23 cellular contexts compared by ENCODE assay signal in the genomic region with DNA sequence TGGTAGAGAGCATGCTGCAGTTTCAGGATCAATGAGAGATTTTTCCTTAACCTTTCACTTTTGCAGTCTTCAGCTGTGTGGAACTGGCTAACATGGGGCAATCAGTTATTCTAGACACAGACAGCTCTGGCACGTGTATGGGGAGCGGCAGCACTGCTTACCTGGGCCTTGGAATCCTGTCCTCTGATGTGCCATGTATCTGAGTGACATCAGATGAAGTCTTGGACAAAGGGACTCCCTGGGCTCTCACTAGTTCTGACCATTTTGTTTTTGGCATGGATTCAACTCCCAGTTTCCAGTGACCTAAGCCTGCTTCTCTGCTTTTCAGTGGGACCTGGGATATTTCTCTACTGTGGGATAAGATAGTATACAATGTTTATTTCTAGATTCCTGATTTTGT. TPM values are rescaled to one million over a fixed set of nuclear protein-coding genes. Genes with fewer than 3 reads are reported as not detected.
DNase-seq lines count a peak whose midpoint lies in the region; ATAC-seq and TF ChIP-seq lines count a peak whose summit lies in the region.
"Had no signal": no experiment of that assay in that cellular context is flagged by ENCODE, and none has a peak within 500 bp of the region (broad histone marks: within the 10 kb centered on the region; RNA-seq: fewer than 3 reads in every experiment).

No MANE protein-coding gene starts in this region.

- H3K4me1 ChIP-seq in CD4-positive, CD25-positive, alpha-beta regulatory T cell (ENCODE audit: control insufficient read depth, insufficient read depth, low read length, poor library complexity, severe bottlenecking), result no peaks in the 10 kb centered on the region
- peaks cover 0 to 25% of the 10 kb centered on the region in 2 experiments; a peak in 2 of 4 replicates for H3K4me1 ChIP-seq in SK-N-SH (ENCODE audit: control insufficient read depth in 1 of 2, insufficient read depth in 2 of 2, low read depth in 1 of 2, low read length in 1 of 2)
- H3K4me1 ChIP-seq: Caco-2 had no signal

- peak overlapping the region in 2 of 3 donors; percentile 53 to 75 for H3K27ac Mint-ChIP-seq in CD4-positive, CD25-positive, alpha-beta regulatory T cell
- H3K27ac Mint-ChIP-seq in immature natural killer cell, result peak overlapping the region in 4 of 6 donors; percentile 5 to 14 (median 8)
- H3K27ac Mint-ChIP-seq: H9, HFFc6 had no signal

- no peaks in the 10 kb centered on the region for H3K27me3 Mint-ChIP-seq in CD4-positive, CD25-positive, alpha-beta regulatory T cell
- peaks cover 0 to 3% (median 2%) of the 10 kb centered on the region in 3 donors for H3K27me3 Mint-ChIP-seq in immature natural killer cell (ENCODE audit: low read depth in 3 of 3)
- H3K27me3 Mint-ChIP-seq: CD4-positive, alpha-beta memory T cell had no signal

- no peak for TF ChIP-seq POLR2A in GM18505 (IDR thresholded peaks at IDR 0.05; ENCODE audit: borderline replicate concordance, extremely low read depth, insufficient read depth, insufficient read length)

- no peaks in the 10 kb centered on the region for H3K79me2 ChIP-seq in SK-N-SH (ENCODE audit: insufficient read depth)

- peaks cover 0 to 16% (median 6%) of the 10 kb centered on the region in 4 donors for H3K4me1 Mint-ChIP-seq in CD4-positive, CD25-positive, alpha-beta regulatory T cell
- peaks cover 0 to 8% of the 10 kb centered on the region in 2 donors for H3K4me1 Mint-ChIP-seq in immature natural killer cell

- TF ChIP-seq CTCF in SK-N-SH (IDR thresholded peaks at IDR 0.05), result no peak

- no peak for ATAC-seq in CD4-positive, CD25-positive, alpha-beta regulatory T cell (ENCODE audit: low read depth in 2 of 2)
- no peak for ATAC-seq in GM18505 (IDR thresholded peaks at IDR 0.05; ENCODE audit: unreplicated experiment)

- peaks cover 35% of the 10 kb centered on the region for H3K36me3 Mint-ChIP-seq in CD4-positive, CD25-positive, alpha-beta regulatory T cell
- H3K36me3 Mint-ChIP-seq in immature natural killer cell, result peaks cover 14 to 18% (median 14%) of the 10 kb centered on the region in 3 donors

- H3K4me3 Mint-ChIP-seq in CD4-positive, CD25-positive, alpha-beta regulatory T cell, result no peak overlapping the region
- no peak overlapping the region for H3K4me3 Mint-ChIP-seq in immature natural killer cell
- H3K4me3 Mint-ChIP-seq: CD4-positive, alpha-beta memory T cell; H9; HFFc6 had no signal

- no peaks in the 10 kb centered on the region for H3K9me3 Mint-ChIP-seq in CD4-positive, CD25-positive, alpha-beta regulatory T cell
- no peaks in the 10 kb centered on the region for H3K9me3 Mint-ChIP-seq in immature natural killer cell

- no peak overlapping the region for H3K4me3 ChIP-seq in CD4-positive, CD25-positive, alpha-beta regulatory T cell (ENCODE audit: low read depth, low read length)
- no peak overlapping the region for H3K4me3 ChIP-seq in SK-N-SH (ENCODE audit: low read depth in 2 of 2, low read length in 1 of 2)
- H3K4me3 ChIP-seq: GM23248, PC-9 had no signal

- no peaks in the 10 kb centered on the region; the same call in 1 of the 2 replicates for H4K20me1 ChIP-seq in SK-N-SH (ENCODE audit: insufficient read depth)

- H3K9me3 ChIP-seq in CD4-positive, CD25-positive, alpha-beta regulatory T cell (ENCODE audit: control insufficient read depth in 2 of 2, low read length in 2 of 2), result no peaks in the 10 kb centered on the region
- H3K9me3 ChIP-seq in SK-N-SH, result no peaks in the 10 kb centered on the region
- H3K9me3 ChIP-seq: Caco-2 had no signal

- no peak for TF ChIP-seq RAD21 in SK-N-SH (IDR thresholded peaks at IDR 0.05; ENCODE audit: low read length)

- 94% methylated on average over 2 of the region's 2 CpGs for WGBS in SK-N-SH (ENCODE audit: low lambda C conversion rate)

- no peaks in the 10 kb centered on the region for H3F3A ChIP-seq in SK-N-SH (replicated peaks; ENCODE audit: insufficient read depth)

- no peaks in the 10 kb centered on the region for H3K9me2 ChIP-seq in SK-N-SH

- H3K27me3 ChIP-seq in CD4-positive, CD25-positive, alpha-beta regulatory T cell (ENCODE audit: control insufficient read depth, insufficient read depth, low read length), result no peaks in the 10 kb centered on the region
- H3K27me3 ChIP-seq in SK-N-SH (ENCODE audit: insufficient read depth), result no peaks in the 10 kb centered on the region

- no peak for DNase-seq in CD4-positive, CD25-positive, alpha-beta regulatory T cell
- DNase-seq in immature natural killer cell (no peak), substantia nigra (lab: John Stamatoyannopoulos, UW) (no peak), SK-N-SH (no peak), NK-92 (lab: John Stamatoyannopoulos, UW; ENCODE audit: unreplicated experiment) (no peak)
- DNase-seq: Caco-2; CD4-positive, alpha-beta memory T cell; DND-41; GM23248; H9; HFFc6; Karpas-422; MV-4-11; NCI-H1105 treated with DMSO at 0.1 percent for 48 hours; NCI-H1694; NCI-H2081; NCI-H2171; NCI-H524 treated with DMSO at 0.1 percent for 48 hours; PC-9; RPMI8226; SHP77 had no signal

- no peak overlapping the region for H2AFZ ChIP-seq in SK-N-SH (ENCODE audit: low read depth)
- H2AFZ ChIP-seq: GM23248, PC-9 had no signal

- H3K9ac ChIP-seq in SK-N-SH, result no peak overlapping the region
- H3K9ac ChIP-seq: GM23248 had no signal

- POLR2A ChIA-PET in SK-N-SH (lab: Yijun Ruan, JAX), result no interaction called here

- H3K36me3 ChIP-seq in CD4-positive, CD25-positive, alpha-beta regulatory T cell (ENCODE audit: control insufficient read depth, insufficient read depth, low read length), result peaks cover 5% of the 10 kb centered on the region
- H3K36me3 ChIP-seq in SK-N-SH (replicated peaks in 1 of 2; ENCODE audit: control insufficient read depth in 1 of 2, insufficient read depth in 2 of 2, low read length in 1 of 2), result peaks cover 3 to 29% of the 10 kb centered on the region in 2 experiments

- CTCF ChIA-PET in SK-N-SH (lab: Yijun Ruan, JAX), result interaction anchor here (1.2 to 2.0 kb wide), 2 partner anchors 43 to 74 kb away, joined by 3 to 5 read pairs; no protein-coding TSS in a partner anchor

- no peak overlapping the region for H3K27ac ChIP-seq in CD4-positive, CD25-positive, alpha-beta regulatory T cell (ENCODE audit: insufficient read depth, low read length, poor library complexity, severe bottlenecking)
- H3K27ac ChIP-seq in angular gyrus (ENCODE audit: low read depth, low read length), result peak overlapping the region; percentile 2
- H3K27ac ChIP-seq in substantia nigra (ENCODE audit: low read depth, low read length, poor library complexity, severe bottlenecking), result peak overlapping the region; percentile 22
- no peak overlapping the region; a peak in 1 of 4 replicates for H3K27ac ChIP-seq in SK-N-SH (ENCODE audit: low read depth in 2 of 2, low read length in 1 of 2)
- H3K27ac ChIP-seq: GM23248, PC-9 had no signal

- no peak for TF ChIP-seq EP300 in SK-N-SH (IDR thresholded peaks at IDR 0.05; ENCODE audit: borderline replicate concordance in 1 of 2, low read depth in 1 of 2, low read length in 1 of 2)

- H3K4me2 ChIP-seq in SK-N-SH, result no peak overlapping the region
- H3K4me2 ChIP-seq: PC-9 had no signal

TF ChIP-seq in SK-N-SH, 30 proteins besides CTCF, POLR2A, EP300 and RAD21:
- TF ChIP-seq ZBTB33 (IDR thresholded peaks at IDR 0.05; ENCODE audit: borderline replicate concordance, low read depth), result no peak
- TF ChIP-seq, protein P1, sequence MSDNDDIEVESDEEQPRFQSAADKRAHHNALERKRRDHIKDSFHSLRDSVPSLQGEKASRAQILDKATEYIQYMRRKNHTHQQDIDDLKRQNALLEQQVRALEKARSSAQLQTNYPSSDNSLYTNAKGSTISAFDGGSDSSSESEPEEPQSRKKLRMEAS (IDR thresholded peaks at IDR 0.05; ENCODE audit: low read depth), result no peak
- TF ChIP-seq POLR2AphosphoS5 (IDR thresholded peaks at IDR 0.05; ENCODE audit: low read depth, low read length), result no peak
- TF ChIP-seq RCOR1 (IDR thresholded peaks at IDR 0.05; ENCODE audit: low read length), result no peak
- TF ChIP-seq FOXM1 (IDR thresholded peaks at IDR 0.05; ENCODE audit: low read depth), result no peak

RNA-seq across cellular contexts. Expression of gene RNF144A, which starts 54.3 kb away (rescaled TPM):
- 9.0 TPM for total RNA-seq in CD4-positive, CD25-positive, alpha-beta regulatory T cell
- polyA plus RNA-seq in CD4-positive, CD25-positive, alpha-beta regulatory T cell, result 10 to 100 TPM in 1 of 4 donors, 1 to 10 TPM in 3; 4.8 to 11.4 (median 6.8) TPM
- 1 to 10 TPM; 6.4 to 9.1 (median 7.7) TPM for polyA plus RNA-seq in immature natural killer cell
- 15.6 and 17.3 TPM in 2 replicates for polyA plus RNA-seq in SK-N-SH (2012; rRNA removed)
- polyA plus RNA-seq in SK-N-SH (2012; cell fraction: cytosol; rRNA removed), result 9.8 and 15.5 TPM in 2 replicates
- 11.6 and 14.5 TPM in 2 replicates for polyA plus RNA-seq in SK-N-SH (2012; cell fraction: nucleus; rRNA removed)
- total RNA-seq: HFFc6 had no signal

Comparison
In these comparisons a context has a peak if more than half of its experiments do, and no peak if none do; other contexts are left out.
1. H3K27ac ChIP-seq: peak in angular gyrus (single experiment) and substantia nigra (single experiment); none in CD4-positive, CD25-positive, alpha-beta regulatory T cell (single experiment) and SK-N-SH (0 of 2).